In genomic region chr9:13186774-13187173, GRCh38 we compare ENCODE assay signal across 19 cellular contexts.
DNase-seq lines count a peak whose midpoint lies in the region; ATAC-seq, FAIRE-seq and TF ChIP-seq lines count a peak whose summit lies in the region.
"Had no signal": no experiment of that assay in that cellular context is flagged by ENCODE, and none has a peak within 500 bp of the region (broad histone marks: within the 10 kb centered on the region; RNA-seq: fewer than 3 reads in every experiment).

No MANE protein-coding gene starts in this region.

- H3K4me3 ChIP-seq in liver (ENCODE audit: low read depth in 1 of 3, low read length in 3 of 3) (peak overlapping the region; percentile 48 to 64 (median 58)), HepG2 (replicated peaks in 1 of 3; ENCODE audit: insufficient read depth in 1 of 3, low read depth in 2 of 3, low read length in 3 of 3) (no peak overlapping the region), parathyroid adenoma (ENCODE audit: low read depth, low read length) (peak overlapping the region; percentile 26)
- H3K4me3 ChIP-seq: GM23248 had no signal

- H3K4me1 ChIP-seq in liver (ENCODE audit: control insufficient read depth in 4 of 4, insufficient read depth in 4 of 4, low read length in 3 of 4) (peaks cover 1 to 40% (median 11%) of the 10 kb centered on the region in 4 donors), HepG2 (ENCODE audit: insufficient read depth, low read length) (peaks cover 2% of the 10 kb centered on the region), parathyroid adenoma (peaks cover 5% of the 10 kb centered on the region)

- WGBS in liver = 36% methylated on average over 5 of the region's 5 CpGs
- WGBS in HepG2 (ENCODE audit: low lambda C conversion rate) = 96% methylated on average over 5 of the region's 5 CpGs

- H3K9me3 ChIP-seq in liver (ENCODE audit: control insufficient read depth in 4 of 4, low read length in 3 of 4) (no peaks in the 10 kb centered on the region), HepG2 (ENCODE audit: low read length) (no peaks in the 10 kb centered on the region), parathyroid adenoma (ENCODE audit: control insufficient read depth, low read length) (no peaks in the 10 kb centered on the region)

- POLR2A ChIA-PET in HepG2 (lab: Yijun Ruan, JAX) = no interaction called here

- no peaks in the 10 kb centered on the region for H3K79me2 ChIP-seq in HepG2 (ENCODE audit: insufficient read depth, low read length)
- no peaks in the 10 kb centered on the region for H3K79me2 ChIP-seq in parathyroid adenoma

- H2AFZ ChIP-seq in HepG2 (ENCODE audit: low read length) (no peak overlapping the region), parathyroid adenoma (no peak overlapping the region)
- H2AFZ ChIP-seq: GM23248 had no signal

- CTCF ChIA-PET in HepG2 (lab: Yijun Ruan, JAX; ENCODE audit: low intra/inter-chr PET ratio, low total read pairs) = no interaction called here

- no peak for ATAC-seq in HepG2
- ATAC-seq in HG03039 (IDR thresholded peaks at IDR 0.05; ENCODE audit: unreplicated experiment) = no peak

- no peak overlapping the region for H3K4me2 ChIP-seq in HepG2 (ENCODE audit: low read depth, low read length)
- H3K4me2 ChIP-seq in parathyroid adenoma (ENCODE audit: low read length) = peak overlapping the region; percentile 51

- TF ChIP-seq POLR2A in HepG2 (IDR thresholded peaks at IDR 0.05; ENCODE audit: insufficient read depth in 1 of 2, low read depth in 2 of 2, low read length in 2 of 2) = no peak

- FAIRE-seq in HepG2 (lab: Jason Lieb, UNC) = no peak
- FAIRE-seq: D721Med, G401.6, GM12891 had no signal

- H3K9ac ChIP-seq in liver (ENCODE audit: low read depth in 1 of 2, low read length in 2 of 2) (peak overlapping the region; percentile 82 to 95), HepG2 (ENCODE audit: insufficient read depth, low read depth, low read length) (no peak overlapping the region), parathyroid adenoma (no peak overlapping the region)
- H3K9ac ChIP-seq: GM23248 had no signal

- in situ Hi-C loops in HepG2 (cut with HindIII; ENCODE audit: extremely low pct_ligation_motif_present, low pct_unique_long_range_greater_than_20kb) = no loop called here
- in situ Hi-C loops in KBM-7 (cut with MboI; ENCODE audit: low pct_unique_long_range_greater_than_20kb, low sequenced_read_pairs) = no loop called here

- H4K20me1 ChIP-seq in HepG2 (ENCODE audit: insufficient read depth, low read length) = no peaks in the 10 kb centered on the region

- TF ChIP-seq RAD21 in liver (IDR thresholded peaks at IDR 0.05) = no peak
- no peak for TF ChIP-seq RAD21 in HepG2 (CRISPR knock-in tag; IDR thresholded peaks at IDR 0.05)

- DNase-seq in HepG2 (ENCODE audit: low spot score) = no peak
- DNase-seq in fibroblast of peridontal ligament (ENCODE audit: extremely low read depth) = peak; percentile 18
- DNase-seq in stimulated activated naive CD4-positive, alpha-beta T cell treated with Interleukin-2 at 50 U/mL for 16 hours (lab: John Stamatoyannopoulos, UW) = no peak
- no peak for DNase-seq in KBM-7
- DNase-seq in activated CD4-positive, alpha-beta T cell treated with anti-CD3 and anti-CD28 coated beads, Interleukin-2, amount 50 U/mL, for 48 hours = no peak
- DNase-seq: C1 segment of cervical spinal cord; CD4-positive, alpha-beta memory T cell; COR-L47; DMS153; DMS79 treated with DMSO at 0.1 percent for 48 hours; EL; GM23248; H7 had no signal

- H3K27me3 ChIP-seq in liver (ENCODE audit: control insufficient read depth in 4 of 4, insufficient read depth in 4 of 4, low read length in 3 of 4) = no peaks in the 10 kb centered on the region
- no peaks in the 10 kb centered on the region for H3K27me3 ChIP-seq in HepG2 (ENCODE audit: control insufficient read depth in 1 of 2, insufficient read depth in 2 of 2, low read length in 2 of 2)
- H3K27me3 ChIP-seq in parathyroid adenoma (ENCODE audit: control insufficient read depth, insufficient read depth, low read length) = no peaks in the 10 kb centered on the region

- intact Hi-C loops in HepG2 (cut with micrococcal nuclease; ENCODE audit: unreplicated experiment) = no loop called here

- H3K27ac ChIP-seq in liver (ENCODE audit: low read depth in 1 of 2, low read length in 2 of 2) (peak overlapping the region; percentile 83 to 87), HepG2 (ENCODE audit: extremely low read length, insufficient read depth, low read length) (no peak overlapping the region), parathyroid adenoma (no peak overlapping the region)
- H3K27ac ChIP-seq: GM23248 had no signal

- TF ChIP-seq EP300 in HepG2 (IDR thresholded peaks at IDR 0.05; ENCODE audit: low read depth in 2 of 2, low read length in 2 of 2) (no peak), HepG2 (CRISPR knock-in tag; IDR thresholded peaks at IDR 0.05; ENCODE audit: borderline replicate concordance) (no peak)

- H3K36me3 ChIP-seq in liver (ENCODE audit: control insufficient read depth in 4 of 4, insufficient read depth in 3 of 4, low read depth in 1 of 4, low read length in 3 of 4) (no peaks in the 10 kb centered on the region), HepG2 (replicated peaks in 1 of 2; ENCODE audit: control insufficient read depth in 1 of 2, insufficient read depth in 2 of 2, low read length in 2 of 2) (peaks cover 0 to 6% of the 10 kb centered on the region in 2 experiments; a peak in 1 of 5 replicates), parathyroid adenoma (ENCODE audit: control insufficient read depth, insufficient read depth, low read length) (no peaks in the 10 kb centered on the region)

- no peak for TF ChIP-seq CTCF in liver (IDR thresholded peaks at IDR 0.05; ENCODE audit: low read depth, low read length, missing input control)
- no peak for TF ChIP-seq CTCF in HepG2 (CRISPR knock-in tag; IDR thresholded peaks at IDR 0.05)
- no peak for TF ChIP-seq CTCF in parathyroid adenoma (IDR thresholded peaks at IDR 0.05)

- BruUV-seq in HepG2 (replicated peaks; lab: Mats Ljungman, UMichigan) = no TSS peak

TF ChIP-seq in liver, 16 proteins besides CTCF, POLR2A, EP300 and RAD21:
- TF ChIP-seq SP1 (IDR thresholded peaks at IDR 0.05) = peak; percentile 14
- no peak for TF ChIP-seq MAX (IDR thresholded peaks at IDR 0.05)

TF ChIP-seq in HepG2, 621 proteins besides CTCF, POLR2A, EP300 and RAD21 (continues in another document):
- TF ChIP-seq MIXL1 (CRISPR knock-in tag; IDR thresholded peaks at IDR 0.05) = no peak
- TF ChIP-seq KIAA2018 (CRISPR knock-in tag; IDR thresholded peaks at IDR 0.05; ENCODE audit: borderline replicate concordance) = no peak
- no peak for TF ChIP-seq ASH2L (IDR thresholded peaks at IDR 0.05; ENCODE audit: insufficient read length, low read depth, low read length)
- TF ChIP-seq SP140L (CRISPR knock-in tag; IDR thresholded peaks at IDR 0.05; ENCODE audit: borderline replicate concordance) = no peak

Comparison
In these comparisons a context has a peak if more than half of its experiments do, and no peak if none do; other contexts are left out.
1. H3K27ac ChIP-seq: peak in liver (2 of 2); none in HepG2 (single experiment) and parathyroid adenoma (single experiment).
2. H3K4me3 ChIP-seq: peak in liver (3 of 3) and parathyroid adenoma (single experiment); none in HepG2 (0 of 3).
3. H3K9ac ChIP-seq: peak in liver (2 of 2); none in HepG2 (single experiment) and parathyroid adenoma (single experiment).